ENCODE assay signal across 8 cellular contexts in genomic region chr2:61471905-61472805, GRCh38. TPM values are rescaled to one million over a fixed set of nuclear protein-coding genes. Genes with fewer than 3 reads are reported as not detected.
DNase-seq lines count a peak whose midpoint lies in the region; ATAC-seq and TF ChIP-seq lines count a peak whose summit lies in the region.

No MANE protein-coding gene starts in this region.

- H3K9ac ChIP-seq in Loucy (ENCODE audit: low read depth, low read length, poor library complexity, severe bottlenecking) = peak overlapping the region; percentile 91

- H3K4me2 ChIP-seq in Loucy (ENCODE audit: low read depth, low read length, poor library complexity, severe bottlenecking) = peak overlapping the region; percentile 88

- H3K4me3 ChIP-seq in heart right ventricle (peak overlapping the region; percentile 80 to 99 (median 92)), Loucy (ENCODE audit: low read length, poor library complexity, severe bottlenecking) (peak overlapping the region; percentile 78), fibroblast of the aortic adventitia (ENCODE audit: low read depth, low read length) (peak overlapping the region; percentile 86)

- peaks cover 32% of the 10 kb centered on the region for H3K4me1 Mint-ChIP-seq in activated T-cell treated with anti-CD3 and anti-CD28 coated beads, Interleukin-2, amount 50 U/mL, for 4 hours (ENCODE audit: low read depth)
- peaks cover 26% of the 10 kb centered on the region for H3K4me1 Mint-ChIP-seq in osteocyte (ENCODE audit: unreplicated experiment)

- H3K9me3 ChIP-seq in heart right ventricle (no peaks in the 10 kb centered on the region), Loucy (ENCODE audit: insufficient read depth, low read depth, low read length) (no peaks in the 10 kb centered on the region)

- no peaks in the 10 kb centered on the region for H3K27me3 Mint-ChIP-seq in activated T-cell treated with anti-CD3 and anti-CD28 coated beads, Interleukin-2, amount 50 U/mL, for 4 hours (ENCODE audit: low read depth)
- H3K27me3 Mint-ChIP-seq in osteocyte (ENCODE audit: unreplicated experiment) = no peaks in the 10 kb centered on the region

- H2AFZ ChIP-seq in Loucy (ENCODE audit: low read length) = peak overlapping the region; percentile 93

- no peak for ATAC-seq in heart right ventricle
- ATAC-seq in Right ventricle myocardium inferior = no peak
- no peak for ATAC-seq in activated T-cell treated with anti-CD3 and anti-CD28 coated beads, Interleukin-2, amount 50 U/mL, for 4 hours
- ATAC-seq in GM18861 (IDR thresholded peaks at IDR 0.05; ENCODE audit: unreplicated experiment) = no peak

- peaks cover 29% of the 10 kb centered on the region for H4K20me1 ChIP-seq in Loucy (ENCODE audit: insufficient read depth, low read length, poor library complexity, severe bottlenecking)

- H3K27ac Mint-ChIP-seq in osteocyte (ENCODE audit: unreplicated experiment) = peak overlapping the region; percentile 97

- H3K9me2 ChIP-seq in Loucy (replicated peaks; ENCODE audit: low read depth, low read length) = no peaks in the 10 kb centered on the region

- intact Hi-C loops in heart right ventricle (cut with DNase I) = loop anchor here in 8 of 10 donors (5.0 to 10.0 kb wide), 7 partner anchors 45 to 297 kb away; partner anchors contain the start of gene XPO1 (in 5 of the 8)
- intact Hi-C loops in Right ventricle myocardium inferior (cut with DNase I) = loop anchor here (1.0 to 5.0 kb wide), 3 partner anchors 66 to 220 kb away; partner anchors contain the start of gene XPO1

- peaks cover 46% of the 10 kb centered on the region for H3K79me2 ChIP-seq in Loucy (ENCODE audit: insufficient read depth, low read length)

- peaks cover 0 to 36% (median 22%) of the 10 kb centered on the region in 9 donors for H3K4me1 ChIP-seq in heart right ventricle
- peaks cover 20% of the 10 kb centered on the region for H3K4me1 ChIP-seq in Loucy (ENCODE audit: insufficient read depth, low read length, poor library complexity, severe bottlenecking)

- H3K36me3 ChIP-seq in heart right ventricle = peaks cover 0 to 31% (median 4%) of the 10 kb centered on the region in 9 donors
- H3K36me3 ChIP-seq in Loucy (ENCODE audit: insufficient read depth, low read length) = peaks cover 1% of the 10 kb centered on the region; the same call in 1 of the 2 replicates

- H3K27ac ChIP-seq in heart right ventricle = peak overlapping the region; percentile 96 to 100 (median 99)

- peak overlapping the region; percentile 95 for H3K4me3 Mint-ChIP-seq in activated T-cell treated with anti-CD3 and anti-CD28 coated beads, Interleukin-2, amount 50 U/mL, for 4 hours
- H3K4me3 Mint-ChIP-seq in osteocyte (ENCODE audit: unreplicated experiment) = peak overlapping the region; percentile 99

- DNase-seq in heart right ventricle (no peak), Right ventricle myocardium inferior (ENCODE audit: missing footprints) (no peak), fibroblast of the aortic adventitia (ENCODE audit: low read depth) (peak; percentile 26), osteocyte (ENCODE audit: extremely low spot score, unreplicated experiment) (no peak), activated gamma-delta T cell (lab: John Stamatoyannopoulos, UW) (no peak)
- DNase-seq in activated T-cell treated with anti-CD3 and anti-CD28 coated beads, Interleukin-2, amount 50 U/mL, for 4 hours = peak; percentile 9

- TF ChIP-seq CTCF in heart right ventricle (IDR thresholded peaks at IDR 0.05) = no peak
- no peak for TF ChIP-seq CTCF in Loucy (conservative IDR thresholded peaks at IDR 0.05; ENCODE audit: low read length)
- no peak for TF ChIP-seq CTCF in fibroblast of the aortic adventitia (IDR thresholded peaks at IDR 0.05; ENCODE audit: insufficient read depth, low read length)
- no peak for TF ChIP-seq CTCF in osteocyte (IDR thresholded peaks at IDR 0.05)

- 0 out of 2 replicates have a peak, but pooled peaks cover 4% of the 10 kb centered on the region for H3F3A ChIP-seq in Loucy (ENCODE audit: low read depth)

- H3K27me3 ChIP-seq in heart right ventricle (no peaks in the 10 kb centered on the region), Loucy (ENCODE audit: insufficient read depth, low read length, poor library complexity, severe bottlenecking) (no peaks in the 10 kb centered on the region)

- H3K36me3 Mint-ChIP-seq in activated T-cell treated with anti-CD3 and anti-CD28 coated beads, Interleukin-2, amount 50 U/mL, for 4 hours (ENCODE audit: insufficient read depth) = peaks cover 2% of the 10 kb centered on the region
- peaks cover 5% of the 10 kb centered on the region for H3K36me3 Mint-ChIP-seq in osteocyte (ENCODE audit: unreplicated experiment)

- no peaks in the 10 kb centered on the region for H3K9me3 Mint-ChIP-seq in activated T-cell treated with anti-CD3 and anti-CD28 coated beads, Interleukin-2, amount 50 U/mL, for 4 hours
- H3K9me3 Mint-ChIP-seq in osteocyte (ENCODE audit: unreplicated experiment) = no peaks in the 10 kb centered on the region

- WGBS in heart right ventricle, 2 donors = 39% methylated on average over 19 of the region's 19 CpGs

RNA-seq across cellular contexts. Expression of gene USP34, which starts 1.3 kb away (rescaled TPM):
- total RNA-seq in heart right ventricle (10 to 100 TPM; 46.1 to 75.7 (median 60.8) TPM), Right ventricle myocardium inferior (45.7 TPM), fibroblast of the aortic adventitia (ENCODE audit: low replicate concordance) (130 and 147 TPM in 2 replicates), osteocyte (111 and 114 TPM in 2 replicates)
- 10 to 100 TPM; 34.3 to 53.6 TPM for polyA plus RNA-seq in heart right ventricle
- total RNA-seq in activated T-cell treated with anti-CD3 and anti-CD28 coated beads, Interleukin-2, amount 50 U/mL, for 4 hours = 10 to 100 TPM; 57.0 to 58.1 (median 58.1) TPM

Comparison
In these comparisons a context has a peak if more than half of its experiments do, and no peak if none do; other contexts are left out.
1. DNase-seq: peak in activated T-cell treated with anti-CD3 and anti-CD28 coated beads, Interleukin-2, amount 50 U/mL, for 4 hours (single experiment) and fibroblast of the aortic adventitia (single experiment); none in heart right ventricle (0 of 2), Right ventricle myocardium inferior (single experiment), osteocyte (single experiment) and activated gamma-delta T cell (single experiment).
2. Peak in every context shown above with its lines, with median percentiles within 50 percentile points of each other: H3K4me3 ChIP-seq.